13 cellular contexts compared by ENCODE assay signal in the genomic region with DNA sequence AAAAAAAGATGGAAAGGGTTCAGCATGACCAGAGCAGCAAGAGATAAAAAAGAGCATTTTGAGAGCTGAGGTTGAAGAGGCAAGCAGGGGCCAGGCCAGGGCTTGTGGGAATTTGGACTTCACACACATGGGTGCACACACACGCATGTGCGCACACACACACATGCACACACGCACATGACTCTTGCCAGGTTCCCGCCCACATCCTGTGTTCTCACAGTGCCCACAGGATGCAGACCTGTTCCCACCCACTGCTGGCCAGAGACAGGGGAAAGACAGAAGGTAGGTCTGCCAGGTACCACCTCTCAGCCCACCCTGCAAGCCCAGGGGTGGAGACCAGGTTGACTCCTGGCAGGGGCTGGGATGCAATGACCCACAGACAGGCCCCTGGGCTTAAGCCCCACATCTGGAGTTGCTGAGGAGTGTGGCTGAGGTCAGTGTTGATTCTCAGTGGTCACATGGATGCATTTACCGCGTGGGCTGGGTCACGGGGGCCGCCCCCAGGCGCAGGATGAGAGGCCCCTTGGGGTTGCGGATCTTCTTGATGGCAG. TPM values are rescaled to one million over a fixed set of nuclear protein-coding genes. Genes with fewer than 3 reads are reported as not detected.
DNase-seq lines count a peak whose midpoint lies in the region; ATAC-seq and TF ChIP-seq lines count a peak whose summit lies in the region.
"Had no signal": no experiment of that assay in that cellular context is flagged by ENCODE, and none has a peak within 500 bp of the region (broad histone marks: within the 10 kb centered on the region; RNA-seq: fewer than 3 reads in every experiment).

No MANE protein-coding gene starts in this region.

- POLR2A ChIA-PET in CD8-positive, alpha-beta memory T cell (lab: Charles Lee) = interaction anchor here (0.6 kb wide), 1 partner anchor 637 kb away, joined by 5 read pairs; no protein-coding TSS in a partner anchor

- peaks cover 2 to 6% of the 10 kb centered on the region in 2 donors for H3K27me3 Mint-ChIP-seq in CD8-positive, alpha-beta memory T cell
- H3K27me3 Mint-ChIP-seq in neural crest cell (ENCODE audit: low read depth) = peaks cover 13% of the 10 kb centered on the region

- no peaks in the 10 kb centered on the region for H3K36me3 ChIP-seq in CD8-positive, alpha-beta memory T cell (ENCODE audit: insufficient read depth, low read length)

- H3K9me3 ChIP-seq in CD8-positive, alpha-beta memory T cell (ENCODE audit: low read length) = no peaks in the 10 kb centered on the region

- CTCF ChIA-PET in CD8-positive, alpha-beta memory T cell (lab: Charles Lee) = no interaction called here

- ATAC-seq in GM21423 (IDR thresholded peaks at IDR 0.05; ENCODE audit: unreplicated experiment) = peak; percentile 45
- ATAC-seq in HG03097 (IDR thresholded peaks at IDR 0.05; ENCODE audit: low FRiP score, unreplicated experiment) = no peak
- ATAC-seq in HG02623 (IDR thresholded peaks at IDR 0.05; ENCODE audit: unreplicated experiment) = no peak
- no peak for ATAC-seq in HG03095 (IDR thresholded peaks at IDR 0.05; ENCODE audit: unreplicated experiment)
- ATAC-seq: left colon had no signal

- H3K36me3 Mint-ChIP-seq in CD8-positive, alpha-beta memory T cell = no peaks in the 10 kb centered on the region
- no peaks in the 10 kb centered on the region for H3K36me3 Mint-ChIP-seq in neural crest cell (ENCODE audit: low read depth)

- no peaks in the 10 kb centered on the region for H3K27me3 ChIP-seq in CD8-positive, alpha-beta memory T cell (ENCODE audit: insufficient read depth, low read length, poor library complexity, severe bottlenecking)

- DNase-seq in CD8-positive, alpha-beta memory T cell = peak in 2 of 5 donors; percentile 33 to 64
- peak; percentile 68 for DNase-seq in activated effector memory CD4-positive, alpha-beta T cell treated with anti-CD3 and anti-CD28 coated beads, Interleukin-2, amount 50 U/mL, for 16 hours
- DNase-seq in neural crest cell (ENCODE audit: low read depth, low spot score) = no peak
- DNase-seq in SHP77 treated with DMSO at 0.1 percent for 48 hours (lab: John Stamatoyannopoulos, UW) = no peak
- DNase-seq: activated CD4-positive, CD25-positive, alpha-beta regulatory T cell; DMS 273 treated with DMSO at 0.1 percent for 48 hours; HCEC 1CT; NCI-H187 had no signal

- H3K4me1 Mint-ChIP-seq in CD8-positive, alpha-beta memory T cell = peaks cover 27 to 46% (median 29%) of the 10 kb centered on the region in 3 donors
- H3K4me1 Mint-ChIP-seq in neural crest cell = peaks cover 6% of the 10 kb centered on the region

- no peak overlapping the region for H3K27ac ChIP-seq in CD8-positive, alpha-beta memory T cell (ENCODE audit: low read depth, low read length)

- peaks cover 28% of the 10 kb centered on the region for H3K4me1 ChIP-seq in CD8-positive, alpha-beta memory T cell (ENCODE audit: insufficient read depth, low read length)

- H3K4me3 Mint-ChIP-seq in CD8-positive, alpha-beta memory T cell = peak overlapping the region in 6 of 7 donors; percentile 8 to 56 (median 32)
- H3K4me3 Mint-ChIP-seq in neural crest cell = no peak overlapping the region

- no peak overlapping the region for H3K4me3 ChIP-seq in CD8-positive, alpha-beta memory T cell (ENCODE audit: low read length)

- H3K9me3 Mint-ChIP-seq in CD8-positive, alpha-beta memory T cell = no peaks in the 10 kb centered on the region
- H3K9me3 Mint-ChIP-seq in neural crest cell = no peaks in the 10 kb centered on the region

- peak overlapping the region in 5 of 8 donors; percentile 28 to 91 (median 54) for H3K27ac Mint-ChIP-seq in CD8-positive, alpha-beta memory T cell
- peak overlapping the region; percentile 38 for H3K27ac Mint-ChIP-seq in neural crest cell (ENCODE audit: unreplicated experiment)

- TF ChIP-seq CTCF in neural crest cell (conservative IDR thresholded peaks at IDR 0.05) = no peak

RNA-seq across cellular contexts. Expression of gene COL16A1, which starts 4.4 kb away (rescaled TPM):
- total RNA-seq in CD8-positive, alpha-beta memory T cell = under 1 TPM in 1 of 2 experiments, not detected in 1; 0.85 TPM
- polyA plus RNA-seq in CD8-positive, alpha-beta memory T cell = not detected
- 0.72 and 0.80 TPM in 2 replicates for total RNA-seq in neural crest cell

RNA-seq across cellular contexts. Expression of gene PEF1, which starts 54.7 kb away (rescaled TPM):
- 10 to 100 TPM; 67.9 to 69.9 TPM for total RNA-seq in CD8-positive, alpha-beta memory T cell
- 98.9 TPM for polyA plus RNA-seq in CD8-positive, alpha-beta memory T cell
- total RNA-seq in neural crest cell = 49.0 and 52.4 TPM in 2 replicates
